31 cellular contexts compared by ENCODE assay signal in genomic region chr6:64782877-64783276, GRCh38.
"Had no signal": no experiment of that assay in that cellular context is flagged by ENCODE, and none has a peak within 500 bp of the region (broad histone marks: within the 10 kb centered on the region; RNA-seq: fewer than 3 reads in every experiment).

No MANE protein-coding gene starts in this region.

- ATAC-seq: activated CD4-positive, CD25-positive, alpha-beta regulatory T cell treated with anti-CD3 and anti-CD28 coated beads, Interleukin-2, amount 50 U/mL, for 24 hours; activated CD8-positive, alpha-beta T cell treated with anti-CD3 and anti-CD28 coated beads for 36 hours; activated naive CD8-positive, alpha-beta T cell treated with anti-CD3 and anti-CD28 coated beads, Interleukin-2, amount 50 U/mL, for 24 hours; activated T-cell treated with anti-CD3 and anti-CD28 coated beads, Interleukin-2, amount 50 U/mL, for 4 hours; activated T-helper 17 cell treated with anti-CD3 and anti-CD28 coated beads, Interleukin-2, amount 50 U/mL, for 72 hours; effector memory CD8-positive, alpha-beta T cell; T-helper 17 cell had no signal

- H3K4me3 Mint-ChIP-seq: activated B cell treated with CpG ODN at 0.5 μM for 24 hours; activated CD8-positive, alpha-beta T cell treated with anti-CD3 and anti-CD28 coated beads for 36 hours; activated naive CD4-positive, alpha-beta T cell treated with anti-CD3 and anti-CD28 coated beads for 36 hours; activated naive CD4-positive, alpha-beta T cell treated with anti-CD3 and anti-CD28 coated beads, Interleukin-2, amount 50 U/mL, for 24 hours; activated naive CD8-positive, alpha-beta T cell treated with anti-CD3 and anti-CD28 coated beads for 36 hours; activated naive CD8-positive, alpha-beta T cell treated with anti-CD3 and anti-CD28 coated beads, Interleukin-2, amount 50 U/mL, for 24 hours; activated T-cell treated with anti-CD3 and anti-CD28 coated beads, Interleukin-2, amount 50 U/mL, for 4 hours; activated T-helper 17 cell treated with anti-CD3 and anti-CD28 coated beads, Interleukin-2, amount 50 U/mL, for 72 hours; brain; effector memory CD8-positive, alpha-beta T cell; T-helper 17 cell; T-helper 2 cell treated with Interferon-gamma antibody and Interleukin-4, amounts not matched to agents 5 μg/mL and 100 μg/mL, for 36 hours had no signal

- H3K36me3 ChIP-seq: adrenal gland, ascending aorta, esophagus squamous epithelium, WERI-Rb-1 had no signal

- H3K27ac Mint-ChIP-seq: activated B cell treated with CpG ODN at 0.5 μM for 24 hours; activated CD8-positive, alpha-beta T cell treated with anti-CD3 and anti-CD28 coated beads for 36 hours; activated naive CD4-positive, alpha-beta T cell treated with anti-CD3 and anti-CD28 coated beads for 36 hours; activated naive CD4-positive, alpha-beta T cell treated with anti-CD3 and anti-CD28 coated beads, Interleukin-2, amount 50 U/mL, for 24 hours; activated naive CD8-positive, alpha-beta T cell treated with anti-CD3 and anti-CD28 coated beads for 36 hours; activated naive CD8-positive, alpha-beta T cell treated with anti-CD3 and anti-CD28 coated beads, Interleukin-2, amount 50 U/mL, for 24 hours; activated T-helper 17 cell treated with anti-CD3 and anti-CD28 coated beads, Interleukin-2, amount 50 U/mL, for 72 hours; brain; effector memory CD8-positive, alpha-beta T cell; T-helper 17 cell; T-helper 2 cell treated with Interferon-gamma antibody and Interleukin-4, amounts not matched to agents 5 μg/mL and 100 μg/mL, for 36 hours had no signal

- H3K4me1 ChIP-seq: adrenal gland, ascending aorta, esophagus squamous epithelium had no signal

- H3K4me1 Mint-ChIP-seq: activated B cell treated with CpG ODN at 0.5 μM for 24 hours; activated naive CD4-positive, alpha-beta T cell treated with anti-CD3 and anti-CD28 coated beads, Interleukin-2, amount 50 U/mL, for 24 hours; activated naive CD8-positive, alpha-beta T cell treated with anti-CD3 and anti-CD28 coated beads for 36 hours; activated naive CD8-positive, alpha-beta T cell treated with anti-CD3 and anti-CD28 coated beads, Interleukin-2, amount 50 U/mL, for 24 hours; activated T-helper 17 cell treated with anti-CD3 and anti-CD28 coated beads, Interleukin-2, amount 50 U/mL, for 72 hours; brain; T-helper 17 cell had no signal

- H3K27ac ChIP-seq: adrenal gland, ascending aorta, epithelial cell of prostate, esophagus squamous epithelium, WERI-Rb-1 had no signal

- H3K27me3 ChIP-seq: adrenal gland, ascending aorta, esophagus squamous epithelium had no signal

- H3K9me3 ChIP-seq: adrenal gland, ascending aorta, esophagus squamous epithelium had no signal

- DNase-seq: activated B cell treated with CpG ODN at 0.5 μM for 24 hours; activated CD4-positive, alpha-beta T cell treated with anti-CD3 and anti-CD28 coated beads for 48 hours; activated CD4-positive, alpha-beta T cell treated with anti-CD3 and anti-CD28 coated beads, Interleukin-2, amount 50 U/mL, for 1 hour; activated CD4-positive, alpha-beta T cell treated with anti-CD3 and anti-CD28 coated beads, Interleukin-2, amount 50 U/mL, for 48 hours; activated CD8-positive, alpha-beta memory T cell treated with anti-CD3 and anti-CD28 coated beads for 24 hours; activated CD8-positive, alpha-beta T cell treated with anti-CD3 and anti-CD28 coated beads for 36 hours; activated effector memory CD4-positive, alpha-beta T cell treated with Interleukin-2 at 50 U/mL for 16 hours; activated naive CD4-positive, alpha-beta T cell treated with anti-CD3 and anti-CD28 coated beads for 36 hours; activated naive CD8-positive, alpha-beta T cell treated with anti-CD3 and anti-CD28 coated beads for 36 hours; activated naive CD8-positive, alpha-beta T cell treated with anti-CD3 and anti-CD28 coated beads, Interleukin-2, amount 50 U/mL, for 24 hours; activated T-cell treated with anti-CD3 and anti-CD28 coated beads, Interleukin-2, amount 50 U/mL, for 4 hours; adrenal gland; amygdala; caudate nucleus; cortex of kidney; dermis blood vessel endothelial cell; effector CD4-positive, alpha-beta T cell; effector memory CD8-positive, alpha-beta T cell; esophagus squamous epithelium; head of caudate nucleus; T-helper 1 cell; T-helper 17 cell; T1000; WERI-Rb-1 had no signal

- H3K36me3 Mint-ChIP-seq: activated naive CD4-positive, alpha-beta T cell treated with anti-CD3 and anti-CD28 coated beads, Interleukin-2, amount 50 U/mL, for 24 hours; activated naive CD8-positive, alpha-beta T cell treated with anti-CD3 and anti-CD28 coated beads for 36 hours; brain had no signal

- H3K27me3 Mint-ChIP-seq: activated B cell treated with CpG ODN at 0.5 μM for 24 hours; activated CD8-positive, alpha-beta T cell treated with anti-CD3 and anti-CD28 coated beads for 36 hours; activated naive CD4-positive, alpha-beta T cell treated with anti-CD3 and anti-CD28 coated beads, Interleukin-2, amount 50 U/mL, for 24 hours; activated naive CD8-positive, alpha-beta T cell treated with anti-CD3 and anti-CD28 coated beads for 36 hours; activated naive CD8-positive, alpha-beta T cell treated with anti-CD3 and anti-CD28 coated beads, Interleukin-2, amount 50 U/mL, for 24 hours; activated T-helper 17 cell treated with anti-CD3 and anti-CD28 coated beads, Interleukin-2, amount 50 U/mL, for 72 hours; brain; effector memory CD8-positive, alpha-beta T cell; T-helper 17 cell had no signal

- H3K4me3 ChIP-seq: adrenal gland, ascending aorta, esophagus squamous epithelium had no signal
